Comparison of ENCODE assay signal across 1 cellular context in the genomic region with DNA sequence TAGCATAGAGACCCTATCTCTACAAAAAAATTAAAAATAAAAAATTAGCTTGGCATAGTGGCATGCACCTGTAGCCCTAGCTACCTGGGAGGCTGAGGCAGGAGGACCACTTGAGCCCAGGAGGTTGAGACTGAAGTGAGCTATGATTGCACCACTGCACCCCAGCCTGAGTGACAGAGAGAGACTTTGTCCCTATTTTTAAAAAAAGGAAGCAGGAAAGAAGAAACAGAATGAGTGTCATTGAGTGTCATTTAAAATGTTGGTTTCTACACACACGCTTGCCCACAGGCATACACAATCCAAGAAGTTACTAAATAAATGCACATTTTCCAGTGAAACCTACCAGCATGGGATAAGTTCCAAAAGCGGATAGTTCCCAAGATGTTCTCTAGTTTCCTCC.
TF ChIP-seq lines count a peak whose summit lies in the region.

No MANE protein-coding gene starts in this region.

TF ChIP-seq in GM23338, 12 proteins besides CTCF, POLR2A, EP300 and RAD21 (continued from another document):
- TF ChIP-seq, protein P1, sequence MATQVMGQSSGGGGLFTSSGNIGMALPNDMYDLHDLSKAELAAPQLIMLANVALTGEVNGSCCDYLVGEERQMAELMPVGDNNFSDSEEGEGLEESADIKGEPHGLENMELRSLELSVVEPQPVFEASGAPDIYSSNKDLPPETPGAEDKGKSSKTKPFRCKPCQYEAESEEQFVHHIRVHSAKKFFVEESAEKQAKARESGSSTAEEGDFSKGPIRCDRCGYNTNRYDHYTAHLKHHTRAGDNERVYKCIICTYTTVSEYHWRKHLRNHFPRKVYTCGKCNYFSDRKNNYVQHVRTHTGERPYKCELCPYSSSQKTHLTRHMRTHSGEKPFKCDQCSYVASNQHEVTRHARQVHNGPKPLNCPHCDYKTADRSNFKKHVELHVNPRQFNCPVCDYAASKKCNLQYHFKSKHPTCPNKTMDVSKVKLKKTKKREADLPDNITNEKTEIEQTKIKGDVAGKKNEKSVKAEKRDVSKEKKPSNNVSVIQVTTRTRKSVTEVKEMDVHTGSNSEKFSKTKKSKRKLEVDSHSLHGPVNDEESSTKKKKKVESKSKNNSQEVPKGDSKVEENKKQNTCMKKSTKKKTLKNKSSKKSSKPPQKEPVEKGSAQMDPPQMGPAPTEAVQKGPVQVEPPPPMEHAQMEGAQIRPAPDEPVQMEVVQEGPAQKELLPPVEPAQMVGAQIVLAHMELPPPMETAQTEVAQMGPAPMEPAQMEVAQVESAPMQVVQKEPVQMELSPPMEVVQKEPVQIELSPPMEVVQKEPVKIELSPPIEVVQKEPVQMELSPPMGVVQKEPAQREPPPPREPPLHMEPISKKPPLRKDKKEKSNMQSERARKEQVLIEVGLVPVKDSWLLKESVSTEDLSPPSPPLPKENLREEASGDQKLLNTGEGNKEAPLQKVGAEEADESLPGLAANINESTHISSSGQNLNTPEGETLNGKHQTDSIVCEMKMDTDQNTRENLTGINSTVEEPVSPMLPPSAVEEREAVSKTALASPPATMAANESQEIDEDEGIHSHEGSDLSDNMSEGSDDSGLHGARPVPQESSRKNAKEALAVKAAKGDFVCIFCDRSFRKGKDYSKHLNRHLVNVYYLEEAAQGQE (IDR thresholded peaks at IDR 0.05; ENCODE audit: unreplicated experiment) = no peak
- TF ChIP-seq JUNB (IDR thresholded peaks at IDR 0.05; ENCODE audit: unreplicated experiment) (no peak), NANOG (IDR thresholded peaks at IDR 0.05; ENCODE audit: borderline replicate concordance) (no peak), ZNF114 (CRISPR knock-in tag; IDR thresholded peaks at IDR 0.05) (no peak), STAT1 (IDR thresholded peaks at IDR 0.05; ENCODE audit: unreplicated experiment) (no peak), POLR2AphosphoS5 (IDR thresholded peaks at IDR 0.05; ENCODE audit: low read depth) (no peak), ZNF331 (CRISPR knock-in tag; IDR thresholded peaks at IDR 0.05; ENCODE audit: low read depth) (no peak), EZH2 (IDR thresholded peaks at IDR 0.05; ENCODE audit: low read depth, unreplicated experiment) (no peak)
- TF ChIP-seq, protein P2, sequence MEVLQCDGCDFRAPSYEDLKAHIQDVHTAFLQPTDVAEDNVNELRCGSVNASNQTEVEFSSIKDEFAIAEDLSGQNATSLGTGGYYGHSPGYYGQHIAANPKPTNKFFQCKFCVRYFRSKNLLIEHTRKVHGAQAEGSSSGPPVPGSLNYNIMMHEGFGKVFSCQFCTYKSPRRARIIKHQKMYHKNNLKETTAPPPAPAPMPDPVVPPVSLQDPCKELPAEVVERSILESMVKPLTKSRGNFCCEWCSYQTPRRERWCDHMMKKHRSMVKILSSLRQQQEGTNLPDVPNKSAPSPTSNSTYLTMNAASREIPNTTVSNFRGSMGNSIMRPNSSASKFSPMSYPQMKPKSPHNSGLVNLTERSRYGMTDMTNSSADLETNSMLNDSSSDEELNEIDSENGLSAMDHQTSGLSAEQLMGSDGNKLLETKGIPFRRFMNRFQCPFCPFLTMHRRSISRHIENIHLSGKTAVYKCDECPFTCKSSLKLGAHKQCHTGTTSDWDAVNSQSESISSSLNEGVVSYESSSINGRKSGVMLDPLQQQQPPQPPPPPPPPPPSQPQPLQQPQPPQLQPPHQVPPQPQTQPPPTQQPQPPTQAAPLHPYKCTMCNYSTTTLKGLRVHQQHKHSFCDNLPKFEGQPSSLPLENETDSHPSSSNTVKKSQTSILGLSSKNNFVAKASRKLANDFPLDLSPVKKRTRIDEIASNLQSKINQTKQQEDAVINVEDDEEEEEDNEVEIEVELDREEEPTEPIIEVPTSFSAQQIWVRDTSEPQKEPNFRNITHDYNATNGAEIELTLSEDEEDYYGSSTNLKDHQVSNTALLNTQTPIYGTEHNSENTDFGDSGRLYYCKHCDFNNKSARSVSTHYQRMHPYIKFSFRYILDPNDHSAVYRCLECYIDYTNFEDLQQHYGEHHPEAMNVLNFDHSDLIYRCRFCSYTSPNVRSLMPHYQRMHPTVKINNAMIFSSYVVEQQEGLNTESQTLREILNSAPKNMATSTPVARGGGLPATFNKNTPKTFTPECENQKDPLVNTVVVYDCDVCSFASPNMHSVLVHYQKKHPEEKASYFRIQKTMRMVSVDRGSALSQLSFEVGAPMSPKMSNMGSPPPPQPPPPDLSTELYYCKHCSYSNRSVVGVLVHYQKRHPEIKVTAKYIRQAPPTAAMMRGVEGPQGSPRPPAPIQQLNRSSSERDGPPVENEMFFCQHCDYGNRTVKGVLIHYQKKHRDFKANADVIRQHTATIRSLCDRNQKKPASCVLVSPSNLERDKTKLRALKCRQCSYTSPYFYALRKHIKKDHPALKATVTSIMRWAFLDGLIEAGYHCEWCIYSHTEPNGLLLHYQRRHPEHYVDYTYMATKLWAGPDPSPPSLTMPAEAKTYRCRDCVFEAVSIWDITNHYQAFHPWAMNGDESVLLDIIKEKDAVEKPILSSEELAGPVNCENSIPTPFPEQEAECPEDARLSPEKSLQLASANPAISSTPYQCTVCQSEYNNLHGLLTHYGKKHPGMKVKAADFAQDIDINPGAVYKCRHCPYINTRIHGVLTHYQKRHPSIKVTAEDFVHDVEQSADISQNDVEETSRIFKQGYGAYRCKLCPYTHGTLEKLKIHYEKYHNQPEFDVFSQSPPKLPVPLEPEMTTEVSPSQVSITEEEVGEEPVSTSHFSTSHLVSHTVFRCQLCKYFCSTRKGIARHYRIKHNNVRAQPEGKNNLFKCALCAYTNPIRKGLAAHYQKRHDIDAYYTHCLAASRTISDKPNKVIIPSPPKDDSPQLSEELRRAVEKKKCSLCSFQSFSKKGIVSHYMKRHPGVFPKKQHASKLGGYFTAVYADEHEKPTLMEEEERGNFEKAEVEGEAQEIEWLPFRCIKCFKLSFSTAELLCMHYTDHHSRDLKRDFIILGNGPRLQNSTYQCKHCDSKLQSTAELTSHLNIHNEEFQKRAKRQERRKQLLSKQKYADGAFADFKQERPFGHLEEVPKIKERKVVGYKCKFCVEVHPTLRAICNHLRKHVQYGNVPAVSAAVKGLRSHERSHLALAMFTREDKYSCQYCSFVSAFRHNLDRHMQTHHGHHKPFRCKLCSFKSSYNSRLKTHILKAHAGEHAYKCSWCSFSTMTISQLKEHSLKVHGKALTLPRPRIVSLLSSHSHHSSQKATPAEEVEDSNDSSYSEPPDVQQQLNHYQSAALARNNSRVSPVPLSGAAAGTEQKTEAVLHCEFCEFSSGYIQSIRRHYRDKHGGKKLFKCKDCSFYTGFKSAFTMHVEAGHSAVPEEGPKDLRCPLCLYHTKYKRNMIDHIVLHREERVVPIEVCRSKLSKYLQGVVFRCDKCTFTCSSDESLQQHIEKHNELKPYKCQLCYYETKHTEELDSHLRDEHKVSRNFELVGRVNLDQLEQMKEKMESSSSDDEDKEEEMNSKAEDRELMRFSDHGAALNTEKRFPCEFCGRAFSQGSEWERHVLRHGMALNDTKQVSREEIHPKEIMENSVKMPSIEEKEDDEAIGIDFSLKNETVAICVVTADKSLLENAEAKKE (CRISPR knock-in tag; IDR thresholded peaks at IDR 0.05) = no peak
- TF ChIP-seq, protein P3, sequence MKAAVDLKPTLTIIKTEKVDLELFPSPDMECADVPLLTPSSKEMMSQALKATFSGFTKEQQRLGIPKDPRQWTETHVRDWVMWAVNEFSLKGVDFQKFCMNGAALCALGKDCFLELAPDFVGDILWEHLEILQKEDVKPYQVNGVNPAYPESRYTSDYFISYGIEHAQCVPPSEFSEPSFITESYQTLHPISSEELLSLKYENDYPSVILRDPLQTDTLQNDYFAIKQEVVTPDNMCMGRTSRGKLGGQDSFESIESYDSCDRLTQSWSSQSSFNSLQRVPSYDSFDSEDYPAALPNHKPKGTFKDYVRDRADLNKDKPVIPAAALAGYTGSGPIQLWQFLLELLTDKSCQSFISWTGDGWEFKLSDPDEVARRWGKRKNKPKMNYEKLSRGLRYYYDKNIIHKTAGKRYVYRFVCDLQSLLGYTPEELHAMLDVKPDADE (IDR thresholded peaks at IDR 0.05) = no peak
TF ChIP-seq in GM23338: peak in this region for 0.
